ENCODE assay signal across 22 cellular contexts in genomic region chr1:227756172-227756959, GRCh38. TPM values are rescaled to one million over a fixed set of nuclear protein-coding genes. Genes with fewer than 3 reads are reported as not detected.
DNase-seq lines count a peak whose midpoint lies in the region; ATAC-seq and TF ChIP-seq lines count a peak whose summit lies in the region.
"Had no signal": no experiment of that assay in that cellular context is flagged by ENCODE, and none has a peak within 500 bp of the region (broad histone marks: within the 10 kb centered on the region; RNA-seq: fewer than 3 reads in every experiment).

No MANE protein-coding gene starts in this region.

- H3K27me3 ChIP-seq in vagina = no peaks in the 10 kb centered on the region
- no peaks in the 10 kb centered on the region for H3K27me3 ChIP-seq in SJCRH30
- H3K27me3 ChIP-seq: SJSA1 had no signal

- ATAC-seq in Right ventricle myocardium inferior (peak; percentile 35), left lobe of liver (peak; percentile 55), GM18867 (IDR thresholded peaks at IDR 0.05; ENCODE audit: unreplicated experiment) (no peak)

- DNase-seq in Right ventricle myocardium inferior (ENCODE audit: missing footprints) (no peak), cardiac septum (ENCODE audit: low spot score) (no peak), choroid plexus epithelial cell (ENCODE audit: low read depth) (peak; percentile 61), left lobe of liver (ENCODE audit: low spot score) (no peak), vagina (ENCODE audit: extremely low spot score in 2 of 2) (no peak), NCI-H774 (lab: John Stamatoyannopoulos, UW) (no peak), SJCRH30 (no peak)
- DNase-seq: activated CD4-positive, alpha-beta T cell treated with anti-CD3 and anti-CD28 coated beads, Interleukin-2, amount 10 ng/mL, durations not matched to agents 7 days and 5 days; amygdala; Caco-2; immature natural killer cell; mesenchymal stem cell; NCI-H1930; nephron progenitor cell; substantia nigra; T-helper 9 cell had no signal

- H3K36me3 ChIP-seq in vagina = peaks cover 0 to 8% of the 10 kb centered on the region in 2 donors
- H3K36me3 ChIP-seq in SJCRH30 = peaks cover 46% of the 10 kb centered on the region

- H3K4me1 ChIP-seq in vagina = peaks cover 27% of the 10 kb centered on the region
- H3K4me1 ChIP-seq in SJCRH30 = peaks cover 34% of the 10 kb centered on the region
- H3K4me1 ChIP-seq: Caco-2 had no signal

- intact Hi-C loops in Right ventricle myocardium inferior (cut with DNase I) (loop anchor here (10.0 kb wide), 1 partner anchor 272 kb away; no protein-coding TSS in a partner anchor), cardiac septum (cut with DNase I) (no loop called here), vagina (cut with DNase I) (no loop called here)

- H3K9me3 ChIP-seq in vagina = no peaks in the 10 kb centered on the region
- no peaks in the 10 kb centered on the region for H3K9me3 ChIP-seq in SJCRH30 (replicated peaks)
- H3K9me3 ChIP-seq: Caco-2, SJSA1 had no signal

- TF ChIP-seq CTCF in choroid plexus epithelial cell (conservative IDR thresholded peaks at IDR 0.05; ENCODE audit: low read depth, low read length) = no peak
- no peak for TF ChIP-seq CTCF in vagina (IDR thresholded peaks at IDR 0.05)

- H3K27ac ChIP-seq in vagina (peak overlapping the region; percentile 35), SJCRH30 (no peak overlapping the region)
- H3K27ac ChIP-seq: SJSA1 had no signal

- H3K4me3 ChIP-seq in choroid plexus epithelial cell (ENCODE audit: low read depth, low read length) (no peak overlapping the region), vagina (no peak overlapping the region), SJCRH30 (no peak overlapping the region)
- H3K4me3 ChIP-seq: SJSA1 had no signal

- TF ChIP-seq POLR2A in vagina (IDR thresholded peaks at IDR 0.05) = no peak

RNA-seq across cellular contexts. Expression of gene SNAP47, which starts 21.1 kb away (rescaled TPM):
- 30.1 TPM for total RNA-seq in Right ventricle myocardium inferior
- total RNA-seq in cardiac septum = 44.0 TPM
- total RNA-seq in left lobe of liver = 35.8 TPM
- total RNA-seq in vagina = 28.7 TPM
- 37.8 and 40.0 TPM in 2 replicates for total RNA-seq in SJCRH30 (2014; rRNA removed; shearing (Covaris generic))

RNA-seq across cellular contexts. Expression of gene JMJD4, which starts 21.3 kb away (rescaled TPM):
- total RNA-seq in Right ventricle myocardium inferior (7.1 TPM), cardiac septum (10.7 TPM), left lobe of liver (10.3 TPM), vagina (18.2 TPM)
- total RNA-seq in SJCRH30 (2014; rRNA removed; shearing (Covaris generic)) = 23.4 and 23.8 TPM in 2 replicates

RNA-seq across cellular contexts. Expression of gene PRSS38, which starts 59.1 kb away (rescaled TPM):
- total RNA-seq in Right ventricle myocardium inferior = not detected
- total RNA-seq in cardiac septum = not detected
- total RNA-seq in left lobe of liver = not detected
- total RNA-seq in vagina = not detected
- total RNA-seq in SJCRH30 (2014; rRNA removed; shearing (Covaris generic)) = not detected in 2 replicates
- total RNA-seq: activated CD4-positive, alpha-beta T cell treated with anti-CD3 and anti-CD28 coated beads, Interleukin-2, amount 10 ng/mL, durations not matched to agents 7 days and 5 days; activated T-helper 1 cell treated with anti-CD3 and anti-CD28 coated beads, Interleukin-12 subunit alpha, Interleukin-12 subunit beta, Interleukin-2, Interleukin-4 antibody, amounts not matched to agents 30 ng/mL and 10 ng/mL and 1 ng/mL, durations not matched to agents 14 hours and 24 hours and 36 hours; Caco-2; cerebellum; NCI-H460; pulmonary artery endothelial cell; SJSA1 had no signal
